In the genomic region with DNA sequence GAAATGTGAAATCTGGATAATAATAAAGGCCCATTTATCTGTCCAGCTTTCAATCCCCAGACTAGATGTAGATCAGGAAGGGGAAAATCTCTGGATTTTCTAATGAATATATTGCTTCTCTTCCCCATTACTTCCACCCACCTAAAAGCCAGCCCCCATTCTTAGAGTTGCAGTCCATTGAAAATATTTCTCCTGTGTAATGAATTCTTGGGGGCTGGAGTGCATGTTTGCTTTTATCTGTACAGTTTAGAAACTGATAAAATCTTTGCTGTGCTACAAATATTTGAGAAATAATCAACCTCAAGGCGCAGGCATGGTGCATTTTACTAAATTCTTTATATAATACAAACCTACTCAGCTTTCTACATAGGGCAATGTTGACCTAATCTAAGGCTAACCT, we compare ENCODE assay signal across 10 cellular contexts.
DNase-seq lines count a peak whose midpoint lies in the region; ATAC-seq and TF ChIP-seq lines count a peak whose summit lies in the region.
"Had no signal": no experiment of that assay in that cellular context is flagged by ENCODE, and none has a peak within 500 bp of the region (broad histone marks: within the 10 kb centered on the region; RNA-seq: fewer than 3 reads in every experiment).

No MANE protein-coding gene starts in this region.

- H3K4me3 ChIP-seq in left lung = no peak overlapping the region

- H3K4me1 ChIP-seq in left lung = peaks cover 28 to 38% of the 10 kb centered on the region in 2 donors

- H3K9me3 Mint-ChIP-seq in IgD-negative memory B cell = peaks cover 0 to 2% (median 0%) of the 10 kb centered on the region in 3 donors
- H3K9me3 Mint-ChIP-seq in activated CD8-positive, alpha-beta T cell treated with anti-CD3 and anti-CD28 coated beads for 36 hours = peaks cover 1% of the 10 kb centered on the region
- H3K9me3 Mint-ChIP-seq in stimulated activated naive B cell treated with anti-CD40 and anti-IgM and Interleukin-4, amounts not matched to agents 10 μg/mL and 1 μg/mL and 100 μg/mL, for 72 hours = peaks cover 3 to 5% of the 10 kb centered on the region in 2 donors

- peak overlapping the region; percentile 65 to 93 (median 81) for H3K4me3 Mint-ChIP-seq in IgD-negative memory B cell
- H3K4me3 Mint-ChIP-seq in activated CD8-positive, alpha-beta T cell treated with anti-CD3 and anti-CD28 coated beads for 36 hours = peak overlapping the region; percentile 58
- peak overlapping the region; percentile 36 to 57 for H3K4me3 Mint-ChIP-seq in stimulated activated naive B cell treated with anti-CD40 and anti-IgM and Interleukin-4, amounts not matched to agents 10 μg/mL and 1 μg/mL and 100 μg/mL, for 72 hours

- no peak for DNase-seq in activated CD8-positive, alpha-beta T cell treated with anti-CD3 and anti-CD28 coated beads for 36 hours
- no peak for DNase-seq in left lung
- DNase-seq in stimulated activated naive B cell treated with anti-CD40 and anti-IgM and Interleukin-4, amounts not matched to agents 10 μg/mL and 1 μg/mL and 100 μg/mL, for 72 hours = no peak
- no peak for DNase-seq in NCI-H2196 treated with DMSO at 0.1 percent for 48 hours (lab: John Stamatoyannopoulos, UW; ENCODE audit: unreplicated experiment)
- no peak for DNase-seq in NCI-H345 (lab: John Stamatoyannopoulos, UW)
- DNase-seq: activated CD4-positive, CD25-positive, alpha-beta regulatory T cell treated with anti-CD3 and anti-CD28 coated beads, Interleukin-2, amount 50 U/mL, for 72 hours; NCI-H510A had no signal

- no peaks in the 10 kb centered on the region for H3K9me3 ChIP-seq in left lung

- TF ChIP-seq CTCF in activated CD8-positive, alpha-beta T cell treated with anti-CD3 and anti-CD28 coated beads for 36 hours (IDR thresholded peaks at IDR 0.05) = no peak
- TF ChIP-seq CTCF in left lung (IDR thresholded peaks at IDR 0.05) = no peak

- CTCF ChIA-PET in activated CD8-positive, alpha-beta T cell treated with anti-CD3 and anti-CD28 coated beads for 36 hours (lab: Charles Lee) = interaction anchor here (0.8 to 1.6 kb wide), 6 partner anchors 9 to 163 kb away, joined by 3 to 9 read pairs (median 4); no protein-coding TSS in a partner anchor

- H3K36me3 ChIP-seq in left lung = peaks cover 0 to 24% of the 10 kb centered on the region in 2 donors

- peaks cover 16% of the 10 kb centered on the region for H3K36me3 Mint-ChIP-seq in IgD-negative memory B cell
- peaks cover 61% of the 10 kb centered on the region for H3K36me3 Mint-ChIP-seq in activated CD8-positive, alpha-beta T cell treated with anti-CD3 and anti-CD28 coated beads for 36 hours (ENCODE audit: low read depth)
- peaks cover 51 to 73% of the 10 kb centered on the region in 2 donors for H3K36me3 Mint-ChIP-seq in stimulated activated naive B cell treated with anti-CD40 and anti-IgM and Interleukin-4, amounts not matched to agents 10 μg/mL and 1 μg/mL and 100 μg/mL, for 72 hours

- no peaks in the 10 kb centered on the region for H3K27me3 ChIP-seq in left lung

- POLR2A ChIA-PET in activated CD8-positive, alpha-beta T cell treated with anti-CD3 and anti-CD28 coated beads for 36 hours (lab: Charles Lee) = interaction anchor here (0.6 to 1.9 kb wide), 16 partner anchors 9 to 180 kb away, joined by 3 to 10 read pairs (median 4); a partner anchor contains a TSS

- ATAC-seq in activated CD8-positive, alpha-beta T cell treated with anti-CD3 and anti-CD28 coated beads for 36 hours = no peak
- ATAC-seq in left lung = no peak
- ATAC-seq in stimulated activated naive B cell treated with anti-CD40 and anti-IgM and Interleukin-4, amounts not matched to agents 10 μg/mL and 1 μg/mL and 100 μg/mL, for 72 hours (replicated peaks) = no peak
- no peak for ATAC-seq in GM18861 (IDR thresholded peaks at IDR 0.05; ENCODE audit: unreplicated experiment)
- ATAC-seq in HG02610 (IDR thresholded peaks at IDR 0.05; ENCODE audit: unreplicated experiment) = no peak

- H3K27me3 Mint-ChIP-seq in IgD-negative memory B cell = no peaks in the 10 kb centered on the region
- H3K27me3 Mint-ChIP-seq in activated CD8-positive, alpha-beta T cell treated with anti-CD3 and anti-CD28 coated beads for 36 hours = no peaks in the 10 kb centered on the region
- H3K27me3 Mint-ChIP-seq in stimulated activated naive B cell treated with anti-CD40 and anti-IgM and Interleukin-4, amounts not matched to agents 10 μg/mL and 1 μg/mL and 100 μg/mL, for 72 hours = no peaks in the 10 kb centered on the region

- H3K27ac Mint-ChIP-seq in IgD-negative memory B cell = peak overlapping the region; percentile 65 to 99 (median 95)
- peak overlapping the region; percentile 92 for H3K27ac Mint-ChIP-seq in activated CD8-positive, alpha-beta T cell treated with anti-CD3 and anti-CD28 coated beads for 36 hours
- H3K27ac Mint-ChIP-seq in stimulated activated naive B cell treated with anti-CD40 and anti-IgM and Interleukin-4, amounts not matched to agents 10 μg/mL and 1 μg/mL and 100 μg/mL, for 72 hours = peak overlapping the region; percentile 99

- intact Hi-C loops in activated CD8-positive, alpha-beta T cell treated with anti-CD3 and anti-CD28 coated beads for 36 hours (cut with micrococcal nuclease) = loop anchor here (2.0 kb wide), 1 partner anchor 35 kb away; no protein-coding TSS in a partner anchor
- intact Hi-C loops in left lung (cut with DNase I) = no loop called here

- peaks cover 52 to 65% (median 59%) of the 10 kb centered on the region in 3 donors for H3K4me1 Mint-ChIP-seq in IgD-negative memory B cell
- H3K4me1 Mint-ChIP-seq in activated CD8-positive, alpha-beta T cell treated with anti-CD3 and anti-CD28 coated beads for 36 hours (ENCODE audit: low read depth) = peaks cover 70% of the 10 kb centered on the region
- H3K4me1 Mint-ChIP-seq in stimulated activated naive B cell treated with anti-CD40 and anti-IgM and Interleukin-4, amounts not matched to agents 10 μg/mL and 1 μg/mL and 100 μg/mL, for 72 hours = peaks cover 46 to 88% of the 10 kb centered on the region in 2 donors

- peak overlapping the region; percentile 76 to 79 for H3K27ac ChIP-seq in left lung
